ENCODE assay signal across 1 cellular context in the genomic region with DNA sequence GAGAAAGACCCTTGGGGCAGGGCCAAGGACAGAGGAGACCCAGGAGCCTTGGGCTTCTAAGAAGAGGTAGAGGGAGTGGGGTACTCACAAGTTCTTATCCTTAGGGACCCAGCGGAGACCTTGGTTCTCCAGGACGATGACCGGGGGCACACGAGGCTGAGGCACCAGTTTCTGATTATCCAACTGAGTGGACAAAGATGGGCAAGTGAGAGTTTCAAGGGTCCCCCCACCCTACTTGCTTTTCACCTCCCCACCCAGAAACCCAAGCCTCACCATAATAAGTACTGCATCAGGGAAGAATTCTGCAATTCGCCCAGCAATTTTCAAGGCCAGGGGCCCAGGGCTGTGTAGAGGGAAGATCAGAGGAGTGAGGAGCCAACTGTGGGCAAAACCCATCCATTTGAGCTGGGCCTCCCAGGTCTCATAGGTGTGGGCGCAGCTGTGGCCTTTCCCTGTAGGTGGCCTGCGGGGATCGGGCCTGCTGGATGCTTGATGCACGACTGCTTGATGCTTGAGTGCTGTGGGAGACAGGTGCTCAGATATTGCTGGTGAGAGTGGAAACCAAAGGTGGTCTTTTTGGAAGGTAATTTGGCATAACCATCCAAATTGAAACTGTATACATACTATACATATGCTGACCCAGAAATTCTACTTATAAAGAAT.
TF ChIP-seq lines count a peak whose summit lies in the region.

No MANE protein-coding gene starts in this region.

TF ChIP-seq in endothelial cell of umbilical vein, 7 proteins besides CTCF, POLR2A, EP300 and RAD21:
- TF ChIP-seq, protein P1, sequence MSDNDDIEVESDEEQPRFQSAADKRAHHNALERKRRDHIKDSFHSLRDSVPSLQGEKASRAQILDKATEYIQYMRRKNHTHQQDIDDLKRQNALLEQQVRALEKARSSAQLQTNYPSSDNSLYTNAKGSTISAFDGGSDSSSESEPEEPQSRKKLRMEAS (IDR thresholded peaks at IDR 0.05; ENCODE audit: insufficient read depth, insufficient read length) = no peak
- TF ChIP-seq MYC (IDR thresholded peaks at IDR 0.05; ENCODE audit: low read depth, low read length) = no peak
- no peak for TF ChIP-seq FOS (IDR thresholded peaks at IDR 0.05; ENCODE audit: borderline replicate concordance, insufficient read depth, low read length)
- no peak for TF ChIP-seq JUN (IDR thresholded peaks at IDR 0.05; ENCODE audit: borderline replicate concordance, insufficient read depth, insufficient read length, low read depth)
- no peak for TF ChIP-seq EZH2 (IDR thresholded peaks at IDR 0.05; ENCODE audit: borderline replicate concordance, low read depth, low read length, severe bottlenecking)
- TF ChIP-seq GATA2 (IDR thresholded peaks at IDR 0.05; ENCODE audit: insufficient read depth, insufficient read length, low read depth, low read length) = no peak
- TF ChIP-seq POLR2AphosphoS5 (IDR thresholded peaks at IDR 0.05; ENCODE audit: insufficient read depth, low read depth, low read length) = no peak
